16 cellular contexts compared by ENCODE assay signal in genomic region chr3:148840419-148840818, GRCh38. TPM values are rescaled to one million over a fixed set of nuclear protein-coding genes. Genes with fewer than 3 reads are reported as not detected.
"Had no signal": no experiment of that assay in that cellular context is flagged by ENCODE, and none has a peak within 500 bp of the region (broad histone marks: within the 10 kb centered on the region; RNA-seq: fewer than 3 reads in every experiment).

No MANE protein-coding gene starts in this region.

- ATAC-seq: heart left ventricle had no signal

- H3K36me3 ChIP-seq: heart left ventricle, stomach had no signal

- H3K9me3 ChIP-seq: stomach had no signal

- H3K4me3 ChIP-seq: coronary artery, heart left ventricle, stomach had no signal

- H3K4me1 ChIP-seq: heart left ventricle, stomach had no signal

- DNase-seq: activated B cell treated with CpG ODN at 0.5 μM for 24 hours; activated CD4-positive, alpha-beta T cell treated with anti-CD3 and anti-CD28 coated beads, Interleukin-2, amount 10 ng/mL, durations not matched to agents 7 days and 5 days; activated CD8-positive, alpha-beta memory T cell treated with anti-CD3 and anti-CD28 coated beads for 24 hours; activated naive CD4-positive, alpha-beta T cell treated with Interleukin-2 at 50 U/mL for 16 hours; central memory CD4-positive, alpha-beta T cell; effector CD8-positive, alpha-beta T cell; heart left ventricle; islet precursor cell; retina; stimulated activated CD4-positive, alpha-beta T cell treated with anti-CD3 and anti-CD28 coated beads, Interleukin-15, amount 100 ng/mL, for 24 hours; stimulated activated CD4-positive, alpha-beta T cell treated with anti-CD3 and anti-CD28 coated beads, Interleukin-4, amount 100 ng/mL, for 24 hours; stomach had no signal

RNA-seq across cellular contexts. Expression of gene CPB1, which starts 12.8 kb away (rescaled TPM):
- total RNA-seq: activated B cell treated with CpG ODN at 0.5 μM for 24 hours; activated CD4-positive, alpha-beta T cell treated with anti-CD3 and anti-CD28 coated beads, Interleukin-2, amount 10 ng/mL, durations not matched to agents 7 days and 5 days; fibroblast of lung; frontal cortex; urinary bladder had no signal

RNA-seq across cellular contexts. Expression of gene CPA3, which starts 24.7 kb away (rescaled TPM):
- total RNA-seq: activated B cell treated with CpG ODN at 0.5 μM for 24 hours; activated CD4-positive, alpha-beta T cell treated with anti-CD3 and anti-CD28 coated beads, Interleukin-2, amount 10 ng/mL, durations not matched to agents 7 days and 5 days; fibroblast of lung; frontal cortex had no signal
